In genomic region chr11:61917357-61918109, GRCh38 we compare ENCODE assay signal across 8 cellular contexts. TPM values are rescaled to one million over a fixed set of nuclear protein-coding genes. Genes with fewer than 3 reads are reported as not detected.
A peak's percentile ranks its signal among the peaks of the same experiment; 100 is the strongest.
DNase-seq lines count a peak whose midpoint lies in the region; TF ChIP-seq lines count a peak whose summit lies in the region.

Gene RAB3IL1 (minus strand): TSS chr11:61917566. CDS start chr11:61917367, 199 bp downstream.

- TF ChIP-seq POLR2A in lower leg skin (IDR thresholded peaks at IDR 0.05) = no peak

- H3K9me3 Mint-ChIP-seq in T-helper 2 cell treated with Interferon-gamma antibody and Interleukin-4, amounts not matched to agents 5 μg/mL and 100 μg/mL, for 36 hours = no peaks in the 10 kb centered on the region

- intact Hi-C loops in lower leg skin (cut with DNase I; ENCODE audit: low total_unique reads) = no loop called here

- TF ChIP-seq CTCF in lower leg skin (IDR thresholded peaks at IDR 0.05) (no peak), subcutaneous adipose tissue (IDR thresholded peaks at IDR 0.05; ENCODE audit: low read depth) (no peak)

- peaks cover 3% of the 10 kb centered on the region; the same call in 1 of the 2 replicates for H3K36me3 ChIP-seq in SJSA1

- peaks cover 39% of the 10 kb centered on the region for H3K4me1 ChIP-seq in SJSA1 (replicated peaks)

- H3K27ac Mint-ChIP-seq in T-helper 2 cell treated with Interferon-gamma antibody and Interleukin-4, amounts not matched to agents 5 μg/mL and 100 μg/mL, for 36 hours = no peak within 1 kb of the TSS

- H3K4me3 ChIP-seq in SJSA1 (peak within 1 kb of the TSS; percentile 74), lower leg skin (ENCODE audit: low read depth, poor library complexity, severe bottlenecking) (peak within 1 kb of the TSS; percentile 43)

- H3K9me3 ChIP-seq in SJSA1 (replicated peaks) = no peaks in the 10 kb centered on the region; the same call in 1 of the 2 replicates

- no peaks in the 10 kb centered on the region for H3K36me3 Mint-ChIP-seq in T-helper 2 cell treated with Interferon-gamma antibody and Interleukin-4, amounts not matched to agents 5 μg/mL and 100 μg/mL, for 36 hours (ENCODE audit: low read depth)

- no peak for DNase-seq in T-helper 2 cell treated with Interferon-gamma antibody and Interleukin-4, amounts not matched to agents 5 μg/mL and 100 μg/mL, for 36 hours (ENCODE audit: low spot score)
- DNase-seq in T-helper 2 cell (no peak), SJSA1 (ENCODE audit: low read depth in 1 of 2, low spot score in 2 of 2) (peak; percentile 52 to 66), ecto neural progenitor cell (ENCODE audit: low spot score) (peak; percentile 82), lower leg skin (ENCODE audit: low spot score in 2 of 2) (peak; percentile 63 to 94), DMS114 treated with DMSO at 0.1 percent for 48 hours (lab: John Stamatoyannopoulos, UW; ENCODE audit: unreplicated experiment) (no peak), NCI-H1694 (lab: John Stamatoyannopoulos, UW) (no peak)

- H3K27me3 ChIP-seq in SJSA1 (replicated peaks) = no peaks in the 10 kb centered on the region

- no peak within 1 kb of the TSS for H3K27ac ChIP-seq in SJSA1

- peaks cover 4% of the 10 kb centered on the region for H3K4me1 Mint-ChIP-seq in T-helper 2 cell treated with Interferon-gamma antibody and Interleukin-4, amounts not matched to agents 5 μg/mL and 100 μg/mL, for 36 hours (ENCODE audit: low read depth)

- peak within 1 kb of the TSS; percentile 69 for H3K4me3 Mint-ChIP-seq in T-helper 2 cell treated with Interferon-gamma antibody and Interleukin-4, amounts not matched to agents 5 μg/mL and 100 μg/mL, for 36 hours

- WGBS in lower leg skin, 2 donors = 0 to 1% methylated on average over 33 to 34 of the region's 68 CpGs

- peaks cover 56% of the 10 kb centered on the region for H3K27me3 Mint-ChIP-seq in T-helper 2 cell treated with Interferon-gamma antibody and Interleukin-4, amounts not matched to agents 5 μg/mL and 100 μg/mL, for 36 hours (ENCODE audit: low read depth)

RNA-seq across cellular contexts. Expression of gene RAB3IL1, which starts in this region (rescaled TPM):
- total RNA-seq in SJSA1 (2014; rRNA removed; shearing (Covaris generic)) = 1.8 and 3.0 TPM in 2 replicates
- 10 to 100 TPM in 1 of 4 donors, 1 to 10 TPM in 3; 6.1 to 10.9 (median 7.8) TPM for total RNA-seq in lower leg skin
- total RNA-seq in subcutaneous adipose tissue = 10 to 100 TPM; 12.7 to 36.8 (median 21.0) TPM

Comparison
In these comparisons a context has a peak if more than half of its experiments do, and no peak if none do; other contexts are left out.
1. DNase-seq: peak in SJSA1 (2 of 2), ecto neural progenitor cell (single experiment) and lower leg skin (2 of 2); none in T-helper 2 cell treated with Interferon-gamma antibody and Interleukin-4, amounts not matched to agents 5 μg/mL and 100 μg/mL, for 36 hours (single experiment), T-helper 2 cell (0 of 5), DMS114 treated with DMSO at 0.1 percent for 48 hours (single experiment) and NCI-H1694 (single experiment).